24 cellular contexts compared by ENCODE assay signal in genomic region chr11:17443926-17444690, GRCh38. TPM values are rescaled to one million over a fixed set of nuclear protein-coding genes. Genes with fewer than 3 reads are reported as not detected.
DNase-seq lines count a peak whose midpoint lies in the region; ATAC-seq, FAIRE-seq and TF ChIP-seq lines count a peak whose summit lies in the region.
"Had no signal": no experiment of that assay in that cellular context is flagged by ENCODE, and none has a peak within 500 bp of the region (broad histone marks: within the 10 kb centered on the region; RNA-seq: fewer than 3 reads in every experiment).

No MANE protein-coding gene starts in this region.

- H3K27ac Mint-ChIP-seq in T-helper 17 cell = no peak overlapping the region
- H3K27ac Mint-ChIP-seq in CD4-positive, alpha-beta memory T cell = no peak overlapping the region

- intact Hi-C loops in CD4-positive, alpha-beta memory T cell (cut with micrococcal nuclease) = no loop called here
- intact Hi-C loops in esophagus squamous epithelium (cut with DNase I) = no loop called here

- peaks cover 19 to 60% (median 43%) of the 10 kb centered on the region in 10 experiments for H3K4me1 ChIP-seq in BLaER1 treated with 17β-estradiol and CSF1 and Interleukin-3, amounts not matched to agents 10 nM and 100 nM
- H3K4me1 ChIP-seq in CD4-positive, alpha-beta memory T cell (ENCODE audit: insufficient read depth, low read length) = no peaks in the 10 kb centered on the region
- H3K4me1 ChIP-seq in esophagus squamous epithelium = no peaks in the 10 kb centered on the region
- H3K4me1 ChIP-seq: Peyer's patch, SJSA1 had no signal

- H3K4me1 Mint-ChIP-seq in T-helper 17 cell = peaks cover 8% of the 10 kb centered on the region
- H3K4me1 Mint-ChIP-seq in CD4-positive, alpha-beta memory T cell = peaks cover 0 to 8% (median 4%) of the 10 kb centered on the region in 4 donors

- peaks cover 0 to 4% (median 0%) of the 10 kb centered on the region in 8 donors for H3K9me3 Mint-ChIP-seq in CD4-positive, alpha-beta memory T cell
- H3K9me3 Mint-ChIP-seq: CD14-positive monocyte had no signal

- H3K4me3 Mint-ChIP-seq in T-helper 17 cell = no peak overlapping the region
- H3K4me3 Mint-ChIP-seq in CD4-positive, alpha-beta memory T cell = no peak overlapping the region
- H3K4me3 Mint-ChIP-seq: CD14-positive monocyte had no signal

- no peak overlapping the region; a peak in 1 of 22 replicates for H3K27ac ChIP-seq in BLaER1 treated with 17β-estradiol and CSF1 and Interleukin-3, amounts not matched to agents 10 nM and 100 nM
- no peak overlapping the region for H3K27ac ChIP-seq in CD4-positive, alpha-beta memory T cell (ENCODE audit: low read depth, low read length)
- H3K27ac ChIP-seq in esophagus squamous epithelium = no peak overlapping the region
- H3K27ac ChIP-seq: KMS-11, Peyer's patch, SJSA1 had no signal

- no peak for TF ChIP-seq POLR2A in esophagus squamous epithelium (IDR thresholded peaks at IDR 0.05)

- peaks cover 34% of the 10 kb centered on the region for H3K27me3 Mint-ChIP-seq in T-helper 17 cell
- peaks cover 4 to 13% of the 10 kb centered on the region in 2 donors for H3K27me3 Mint-ChIP-seq in CD4-positive, alpha-beta memory T cell

- 83 to 90% methylated on average over 1 to 2 of the region's 2 CpGs for WGBS in esophagus squamous epithelium, 2 donors

- no peak overlapping the region for H3K9ac ChIP-seq in BLaER1 treated with 17β-estradiol and CSF1 and Interleukin-3, amounts not matched to agents 10 nM and 100 nM
- H3K9ac ChIP-seq: KMS-11 had no signal

- H3K4me2 ChIP-seq in BLaER1 treated with 17β-estradiol and CSF1 and Interleukin-3, amounts not matched to agents 10 nM and 100 nM = peak overlapping the region in 8 of 11 experiments; percentile 51 to 77 (median 73); a peak in 15 of 22 replicates
- H3K4me2 ChIP-seq: KMS-11 had no signal

- H3K9me3 ChIP-seq in BLaER1 treated with 17β-estradiol and CSF1 and Interleukin-3, amounts not matched to agents 10 nM and 100 nM (replicated peaks in 1 of 11) = peaks cover 0 to 12% (median 11%) of the 10 kb centered on the region in 11 experiments; a peak in 15 of 22 replicates
- H3K9me3 ChIP-seq in T-helper 17 cell (ENCODE audit: control insufficient read depth, low read length, poor library complexity, severe bottlenecking) (no peaks in the 10 kb centered on the region), esophagus squamous epithelium (no peaks in the 10 kb centered on the region)
- H3K9me3 ChIP-seq in CD4-positive, alpha-beta memory T cell (ENCODE audit: control insufficient read depth in 1 of 2, low read length in 2 of 2) = no peaks in the 10 kb centered on the region
- H3K9me3 ChIP-seq: Peyer's patch, SJSA1 had no signal

- CTCF ChIA-PET in CD4-positive, alpha-beta memory T cell (lab: Charles Lee; ENCODE audit: partially characterized antibody) = interaction anchor here (1.5 kb wide), 1 partner anchor 58 kb away, joined by 3 read pairs; no protein-coding TSS in a partner anchor

- no peaks in the 10 kb centered on the region for H3K27me3 ChIP-seq in BLaER1 treated with 17β-estradiol and CSF1 and Interleukin-3, amounts not matched to agents 10 nM and 100 nM
- no peaks in the 10 kb centered on the region for H3K27me3 ChIP-seq in CD4-positive, alpha-beta memory T cell (ENCODE audit: insufficient read depth, low read length)
- peaks cover 0 to 60% (median 0%) of the 10 kb centered on the region in 4 donors for H3K27me3 ChIP-seq in esophagus squamous epithelium
- H3K27me3 ChIP-seq: Peyer's patch had no signal

- no peak overlapping the region for H3K4me3 ChIP-seq in BLaER1 treated with 17β-estradiol and CSF1 and Interleukin-3, amounts not matched to agents 10 nM and 100 nM
- H3K4me3 ChIP-seq in CD4-positive, alpha-beta memory T cell (ENCODE audit: low read length in 2 of 2) = no peak overlapping the region
- no peak overlapping the region for H3K4me3 ChIP-seq in esophagus squamous epithelium
- H3K4me3 ChIP-seq: Peyer's patch, SJSA1 had no signal

- no peak for ATAC-seq in T-helper 17 cell

- H3K36me3 ChIP-seq in BLaER1 treated with 17β-estradiol and CSF1 and Interleukin-3, amounts not matched to agents 10 nM and 100 nM = no peaks in the 10 kb centered on the region
- H3K36me3 ChIP-seq in CD4-positive, alpha-beta memory T cell (ENCODE audit: insufficient read depth, low read length) = no peaks in the 10 kb centered on the region
- H3K36me3 ChIP-seq in esophagus squamous epithelium = no peaks in the 10 kb centered on the region
- H3K36me3 ChIP-seq: Peyer's patch, SJSA1 had no signal

- H3K36me3 Mint-ChIP-seq in T-helper 17 cell (ENCODE audit: low read depth) = no peaks in the 10 kb centered on the region
- no peaks in the 10 kb centered on the region for H3K36me3 Mint-ChIP-seq in CD4-positive, alpha-beta memory T cell
- H3K36me3 Mint-ChIP-seq: CD14-positive monocyte had no signal

- H4K20me1 ChIP-seq in BLaER1 treated with 17β-estradiol and CSF1 and Interleukin-3, amounts not matched to agents 10 nM and 100 nM = no peaks in the 10 kb centered on the region

- POLR2A ChIA-PET in CD4-positive, alpha-beta memory T cell (lab: Charles Lee; ENCODE audit: partially characterized antibody) = no interaction called here

- no peak for TF ChIP-seq CTCF in D721Med (IDR thresholded peaks at IDR 0.05; ENCODE audit: insufficient read depth, missing control alignments)
- no peak for TF ChIP-seq CTCF in esophagus squamous epithelium (IDR thresholded peaks at IDR 0.05)

- DNase-seq in D721Med (ENCODE audit: insufficient read length, low spot score) (peak; percentile 59), NCI-H524 treated with DMSO at 0.1 percent for 48 hours (lab: John Stamatoyannopoulos, UW) (peak; percentile 94), middle frontal gyrus (ENCODE audit: extremely low spot score, low spot score) (peak; percentile 14), AG08395 (ENCODE audit: low spot score) (no peak), T-helper 17 cell (no peak), esophagus squamous epithelium (lab: John Stamatoyannopoulos, UW) (no peak)
- no peak for DNase-seq in CD4-positive, alpha-beta memory T cell
- DNase-seq: ACHN, GOT3, HCEC 1CT, IMR-90, NCI-H1105, NCI-H1694, NCI-H2107, NCI-H345, Peyer's patch, T1000 had no signal

- peak; percentile 58 for FAIRE-seq in D721Med (lab: Jason Lieb, UNC)
- FAIRE-seq: GM12892 had no signal

RNA-seq across cellular contexts. Expression of gene ABCC8, which starts 32.5 kb away (rescaled TPM):
- total RNA-seq in T-helper 17 cell (not detected), esophagus squamous epithelium (under 1 TPM in 1 of 4 donors, not detected in 3; under 0.01 TPM)
- total RNA-seq in CD4-positive, alpha-beta memory T cell = not detected
- not detected for polyA plus RNA-seq in CD4-positive, alpha-beta memory T cell
- total RNA-seq: IMR-90; OCI-LY7; SJSA1; T-helper 1 cell treated with Interleukin-12 subunit alpha and Interleukin-12 subunit beta and Interleukin-4 antibody, amounts not matched to agents 30 ng/mL and 1 ng/mL, for 36 hours had no signal
- polyA plus RNA-seq: CD14-positive monocyte, IMR-90 had no signal

RNA-seq across cellular contexts. Expression of gene KCNJ11, which starts 55.6 kb away (rescaled TPM):
- total RNA-seq in T-helper 17 cell = under 1 TPM; 0.26 to 0.70 TPM
- total RNA-seq in CD4-positive, alpha-beta memory T cell = not detected
- polyA plus RNA-seq in CD4-positive, alpha-beta memory T cell = under 1 TPM in 1 of 2 donors, not detected in 1; 0.24 TPM
- 1 to 10 TPM; 1.0 to 1.6 (median 1.3) TPM for total RNA-seq in esophagus squamous epithelium
- total RNA-seq: IMR-90, SJSA1 had no signal
- polyA plus RNA-seq: CD14-positive monocyte, IMR-90 had no signal

Comparison
In these comparisons a context has a peak if more than half of its experiments do, and no peak if none do; other contexts are left out.
1. DNase-seq: peak in D721Med (single experiment), NCI-H524 treated with DMSO at 0.1 percent for 48 hours (single experiment) and middle frontal gyrus (single experiment); none in AG08395 (single experiment), T-helper 17 cell (0 of 3), CD4-positive, alpha-beta memory T cell (0 of 5) and esophagus squamous epithelium (single experiment).